Comparison of ENCODE assay signal across 1 cellular context in genomic region chr7:26291699-26292538, GRCh38.
A peak's percentile ranks its signal among the peaks of the same experiment; 100 is the strongest.
TF ChIP-seq lines count a peak whose summit lies in the region.

SNX10 (plus strand) TSS chr7:26291862; CDS start chr7:26346443, 54,581 bp downstream.

TF ChIP-seq in HepG2, 621 proteins besides CTCF, POLR2A, EP300 and RAD21 (continued from another document):
- TF ChIP-seq HNF1A (IDR thresholded peaks at IDR 0.05; ENCODE audit: low read depth) (no peak), HNF1A (CRISPR knock-in tag; IDR thresholded peaks at IDR 0.05; ENCODE audit: borderline replicate concordance) (0 out of 2 replicates have a peak, but pooled peaks have one; percentile 4), CSRNP2 (CRISPR knock-in tag; conservative IDR thresholded peaks at IDR 0.05; ENCODE audit: low read depth) (no peak), ZNF616 (CRISPR knock-in tag; IDR thresholded peaks at IDR 0.05; ENCODE audit: low read depth) (no peak), NFAT5 (CRISPR knock-in tag; IDR thresholded peaks at IDR 0.05) (0 out of 2 replicates have a peak, but pooled peaks have one; percentile 37), ZUFSP (CRISPR knock-in tag; IDR thresholded peaks at IDR 0.05; ENCODE audit: borderline replicate concordance) (no peak), ZFP1 (CRISPR knock-in tag; IDR thresholded peaks at IDR 0.05) (no peak), NCOA2 (CRISPR knock-in tag; IDR thresholded peaks at IDR 0.05) (peak; percentile 8; the same call in 1 of the 2 replicates), GABPA (IDR thresholded peaks at IDR 0.05; ENCODE audit: low read depth, low read length) (peak; percentile 29; the same call in 1 of the 2 replicates), GABPA (CRISPR knock-in tag; IDR thresholded peaks at IDR 0.05; ENCODE audit: low read depth) (no peak), ZNF609 (CRISPR knock-in tag; IDR thresholded peaks at IDR 0.05; ENCODE audit: borderline replicate concordance) (0 out of 2 replicates have a peak, but pooled peaks have one; percentile 6), ZNF280D (CRISPR knock-in tag; IDR thresholded peaks at IDR 0.05) (no peak), ELF1 (CRISPR knock-in tag; IDR thresholded peaks at IDR 0.05) (peak; percentile 80), RFX1 (IDR thresholded peaks at IDR 0.05) (no peak), NCOA5 (CRISPR knock-in tag; IDR thresholded peaks at IDR 0.05) (no peak), MXI1 (IDR thresholded peaks at IDR 0.05; ENCODE audit: borderline replicate concordance, low read depth, low read length) (no peak), ZKSCAN8 (CRISPR knock-in tag; IDR thresholded peaks at IDR 0.05; ENCODE audit: borderline replicate concordance) (0 out of 2 replicates have a peak, but pooled peaks have one; percentile 26), TAF1 (CRISPR knock-in tag; IDR thresholded peaks at IDR 0.05) (peak; percentile 25; the same call in 1 of the 2 replicates), U2AF2 (IDR thresholded peaks at IDR 0.05; ENCODE audit: low read depth, low read length) (no peak), POGK (CRISPR knock-in tag; conservative IDR thresholded peaks at IDR 0.05) (no peak), PCBP1 (IDR thresholded peaks at IDR 0.05; ENCODE audit: borderline replicate concordance, low read depth, low read length) (no peak), ZFX (CRISPR knock-in tag; IDR thresholded peaks at IDR 0.05; ENCODE audit: low read depth) (no peak), ZNF256 (CRISPR knock-in tag; conservative IDR thresholded peaks at IDR 0.05) (no peak), NR2F1 (CRISPR knock-in tag; IDR thresholded peaks at IDR 0.05) (no peak), ZBTB7A (CRISPR knock-in tag; IDR thresholded peaks at IDR 0.05) (no peak; the same call in 1 of the 2 replicates), ZNF230 (CRISPR knock-in tag; IDR thresholded peaks at IDR 0.05) (0 out of 2 replicates have a peak, but pooled peaks have one; percentile 64), ZSCAN9 (CRISPR knock-in tag; IDR thresholded peaks at IDR 0.05; ENCODE audit: borderline replicate concordance) (peak; percentile 41; the same call in 1 of the 2 replicates), ZNF580 (CRISPR knock-in tag; IDR thresholded peaks at IDR 0.05; ENCODE audit: borderline replicate concordance, low read depth) (no peak), PHF21A (CRISPR knock-in tag; IDR thresholded peaks at IDR 0.05) (0 out of 2 replicates have a peak, but pooled peaks have one; percentile 24), ZSCAN20 (CRISPR knock-in tag; IDR thresholded peaks at IDR 0.05; ENCODE audit: borderline replicate concordance) (no peak), RBM39 (IDR thresholded peaks at IDR 0.05; ENCODE audit: low read depth, low read length, poor library complexity, severe bottlenecking) (peak; percentile 22)
TF ChIP-seq in HepG2: peak in this region for 126.
